8 cellular contexts compared by ENCODE assay signal in genomic region chr11:95699631-95700470, GRCh38.
A peak's percentile ranks its signal among the peaks of the same experiment; 100 is the strongest.
DNase-seq lines count a peak whose midpoint lies in the region; ATAC-seq and TF ChIP-seq lines count a peak whose summit lies in the region.

No MANE protein-coding gene starts in this region.

- peaks cover 29% of the 10 kb centered on the region for H3K36me3 Mint-ChIP-seq in activated naive CD8-positive, alpha-beta T cell treated with anti-CD3 and anti-CD28 coated beads for 36 hours

- peak; percentile 41 for ATAC-seq in GM18870 (IDR thresholded peaks at IDR 0.05; ENCODE audit: unreplicated experiment)
- ATAC-seq in HG02973 (IDR thresholded peaks at IDR 0.05; ENCODE audit: unreplicated experiment), result peak; percentile 49
- ATAC-seq in omental fat pad (ENCODE audit: low FRiP score), result peak; percentile 56

- peaks cover 55% of the 10 kb centered on the region for H3K4me1 Mint-ChIP-seq in activated naive CD8-positive, alpha-beta T cell treated with anti-CD3 and anti-CD28 coated beads for 36 hours

- H3K9me3 Mint-ChIP-seq in activated naive CD8-positive, alpha-beta T cell treated with anti-CD3 and anti-CD28 coated beads for 36 hours, result peaks cover 5% of the 10 kb centered on the region

- TF ChIP-seq CTCF in omental fat pad (IDR thresholded peaks at IDR 0.05), result no peak

- no peak overlapping the region for H3K27ac Mint-ChIP-seq in activated naive CD8-positive, alpha-beta T cell treated with anti-CD3 and anti-CD28 coated beads for 36 hours

- no peak for DNase-seq in activated naive CD8-positive, alpha-beta T cell treated with anti-CD3 and anti-CD28 coated beads for 36 hours
- DNase-seq in omental fat pad (ENCODE audit: low spot score), result no peak
- no peak for DNase-seq in NCI-H187 (lab: John Stamatoyannopoulos, UW)
- DNase-seq in NCI-H748 (lab: John Stamatoyannopoulos, UW; ENCODE audit: unreplicated experiment), result no peak
- DNase-seq in DMS153 (lab: John Stamatoyannopoulos, UW), result no peak
- DNase-seq in NK-92 treated with Interleukin-12 subunit alpha and Interleukin-12 subunit beta, amount 100 ng/mL, for 24 hours (lab: John Stamatoyannopoulos, UW), result no peak

- H3K27me3 Mint-ChIP-seq in activated naive CD8-positive, alpha-beta T cell treated with anti-CD3 and anti-CD28 coated beads for 36 hours, result no peaks in the 10 kb centered on the region

- peak overlapping the region; percentile 63 for H3K4me3 Mint-ChIP-seq in activated naive CD8-positive, alpha-beta T cell treated with anti-CD3 and anti-CD28 coated beads for 36 hours
